In the genomic region with DNA sequence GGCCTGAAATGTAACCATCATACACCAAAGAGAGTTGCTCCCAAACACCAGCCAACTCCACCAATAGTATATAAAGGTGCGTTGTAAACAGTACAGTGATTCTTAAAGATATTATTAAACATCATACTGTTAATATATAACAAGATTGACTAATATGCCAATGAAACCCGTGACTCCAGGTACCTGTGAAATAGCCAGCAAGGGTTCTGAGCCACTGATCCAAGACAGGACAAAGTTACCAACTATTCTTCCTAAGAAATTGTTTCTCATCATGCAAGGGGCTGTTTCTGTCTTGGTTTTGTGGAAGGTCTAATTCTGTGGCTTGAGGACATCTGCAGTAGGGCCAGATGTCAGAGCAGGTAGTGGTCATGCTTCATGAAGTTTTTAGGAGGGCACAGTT, we compare ENCODE assay signal across 21 cellular contexts. TPM values are rescaled to one million over a fixed set of nuclear protein-coding genes. Genes with fewer than 3 reads are reported as not detected.
DNase-seq lines count a peak whose midpoint lies in the region; ATAC-seq and TF ChIP-seq lines count a peak whose summit lies in the region.
"Had no signal": no experiment of that assay in that cellular context is flagged by ENCODE, and none has a peak within 500 bp of the region (broad histone marks: within the 10 kb centered on the region; RNA-seq: fewer than 3 reads in every experiment).

No MANE protein-coding gene starts in this region.

- H3K27me3 ChIP-seq in heart right ventricle (peaks cover 0 to 22% (median 0%) of the 10 kb centered on the region in 7 donors), gastroesophageal sphincter (no peaks in the 10 kb centered on the region), psoas muscle (ENCODE audit: insufficient read depth in 3 of 3, low read length in 2 of 3) (no peaks in the 10 kb centered on the region), thoracic aorta (replicated peaks; ENCODE audit: insufficient read depth) (no peaks in the 10 kb centered on the region)

- WGBS in heart right ventricle, 2 donors: 95 to 96% methylated on average over 2 of the region's 2 CpGs
- 85 to 100% methylated on average over 2 of the region's 2 CpGs for WGBS in gastroesophageal sphincter (ENCODE audit: low coverage in 1 of 2), 2 donors
- 65 to 100% (median 78%) methylated on average over 2 of the region's 2 CpGs for WGBS in psoas muscle, 3 donors

- no peaks in the 10 kb centered on the region for H3K36me3 Mint-ChIP-seq in activated T-helper 17 cell treated with anti-CD3 and anti-CD28 coated beads, Interleukin-2, amount 50 U/mL, for 72 hours (ENCODE audit: low read depth)
- H3K36me3 Mint-ChIP-seq: IgD-negative memory B cell had no signal

- intact Hi-C loops in heart right ventricle (cut with DNase I) (no loop called here), Right ventricle myocardium inferior (cut with DNase I) (no loop called here), psoas muscle (cut with DNase I) (no loop called here)

- H3K4me3 ChIP-seq in heart right ventricle: no peak overlapping the region
- no peak overlapping the region for H3K4me3 ChIP-seq in gastroesophageal sphincter
- H3K4me3 ChIP-seq in psoas muscle: peak overlapping the region; percentile 56
- H3K4me3 ChIP-seq in thoracic aorta: no peak overlapping the region
- H3K4me3 ChIP-seq: BLaER1, GM12878 had no signal

- DNase-seq in heart right ventricle (no peak), Right ventricle myocardium inferior (ENCODE audit: missing footprints) (no peak), psoas muscle (no peak), thoracic aorta (ENCODE audit: low spot score) (no peak), NCI-H1436 (lab: John Stamatoyannopoulos, UW) (no peak), 8988T (no peak)
- DNase-seq: DND-41; H7; Kasumi-1; MM.1S; NCI-H1105; NCI-H187 treated with DMSO at 0.1 percent for 48 hours; NCI-H446; NCI-H69; NK-92 treated with Interleukin-12 subunit alpha and Interleukin-12 subunit beta, amount 100 ng/mL, for 24 hours had no signal

- H3K27ac Mint-ChIP-seq in activated T-helper 17 cell treated with anti-CD3 and anti-CD28 coated beads, Interleukin-2, amount 50 U/mL, for 72 hours: no peak overlapping the region

- peaks cover 30% of the 10 kb centered on the region for H3K4me1 Mint-ChIP-seq in activated T-helper 17 cell treated with anti-CD3 and anti-CD28 coated beads, Interleukin-2, amount 50 U/mL, for 72 hours

- ATAC-seq in heart right ventricle (no peak), Right ventricle myocardium inferior (no peak), gastroesophageal sphincter (no peak), psoas muscle (no peak), thoracic aorta (ENCODE audit: insufficient number of reproducible peaks, low FRiP score, low read depth) (no peak)
- ATAC-seq in activated T-helper 17 cell treated with anti-CD3 and anti-CD28 coated beads, Interleukin-2, amount 50 U/mL, for 72 hours (replicated peaks): no peak
- ATAC-seq: GM12878 had no signal

- H3K4me1 ChIP-seq in heart right ventricle: peaks cover 2 to 87% (median 48%) of the 10 kb centered on the region in 9 donors
- peaks cover 3 to 71% (median 20%) of the 10 kb centered on the region in 3 donors for H3K4me1 ChIP-seq in gastroesophageal sphincter
- peaks cover 30% of the 10 kb centered on the region for H3K4me1 ChIP-seq in psoas muscle
- H3K4me1 ChIP-seq in thoracic aorta (ENCODE audit: control insufficient read depth in 1 of 2, low read depth in 2 of 2): peaks cover 40 to 81% of the 10 kb centered on the region in 2 donors

- TF ChIP-seq CTCF in heart right ventricle (IDR thresholded peaks at IDR 0.05) (no peak), gastroesophageal sphincter (IDR thresholded peaks at IDR 0.05) (no peak), psoas muscle (IDR thresholded peaks at IDR 0.05) (no peak), thoracic aorta (IDR thresholded peaks at IDR 0.05) (no peak)

- TF ChIP-seq POLR2A in gastroesophageal sphincter (IDR thresholded peaks at IDR 0.05): no peak

- no peaks in the 10 kb centered on the region for H3K9me3 Mint-ChIP-seq in activated T-helper 17 cell treated with anti-CD3 and anti-CD28 coated beads, Interleukin-2, amount 50 U/mL, for 72 hours
- H3K9me3 Mint-ChIP-seq: IgD-negative memory B cell had no signal

- no peak overlapping the region for H3K4me3 Mint-ChIP-seq in activated T-helper 17 cell treated with anti-CD3 and anti-CD28 coated beads, Interleukin-2, amount 50 U/mL, for 72 hours

- H3K27me3 Mint-ChIP-seq in activated T-helper 17 cell treated with anti-CD3 and anti-CD28 coated beads, Interleukin-2, amount 50 U/mL, for 72 hours: no peaks in the 10 kb centered on the region

- H3K36me3 ChIP-seq in heart right ventricle: no peaks in the 10 kb centered on the region
- H3K36me3 ChIP-seq in gastroesophageal sphincter: no peaks in the 10 kb centered on the region
- peaks cover 0 to 23% of the 10 kb centered on the region in 2 donors for H3K36me3 ChIP-seq in psoas muscle (ENCODE audit: insufficient read depth in 1 of 2, low read depth in 1 of 2)
- no peaks in the 10 kb centered on the region for H3K36me3 ChIP-seq in thoracic aorta
- H3K36me3 ChIP-seq: BLaER1 had no signal

- no peaks in the 10 kb centered on the region for H3K9me3 ChIP-seq in heart right ventricle
- no peaks in the 10 kb centered on the region for H3K9me3 ChIP-seq in gastroesophageal sphincter
- H3K9me3 ChIP-seq in psoas muscle: no peaks in the 10 kb centered on the region
- no peaks in the 10 kb centered on the region for H3K9me3 ChIP-seq in thoracic aorta
- H3K9me3 ChIP-seq: BLaER1 had no signal

- TF ChIP-seq EP300 in gastroesophageal sphincter (IDR thresholded peaks at IDR 0.05): no peak

- H3K27ac ChIP-seq in heart right ventricle (peak overlapping the region; percentile 3 to 92 (median 78)), gastroesophageal sphincter (peak overlapping the region; percentile 92 to 96 (median 94)), psoas muscle (peak overlapping the region; percentile 95), thoracic aorta (peak overlapping the region; percentile 79 to 82)
- H3K27ac ChIP-seq: BLaER1, HL-60 had no signal

RNA-seq across cellular contexts. Expression of a gene that starts 47.2 kb away (rescaled TPM):
- total RNA-seq in heart right ventricle (1,000 to 10,000 TPM in 8 of 10 donors, 100 to 1,000 TPM in 2; 367 to 3,919 (median 2,586) TPM), Right ventricle myocardium inferior (1,876 TPM), gastroesophageal sphincter (1,000 to 10,000 TPM; 2,495 to 4,363 (median 3,004) TPM), psoas muscle (1,000 to 10,000 TPM; 6,074 to 8,382 (median 6,962) TPM), thoracic aorta (1,000 to 10,000 TPM; 1,134 to 3,147 TPM)
- polyA plus RNA-seq in heart right ventricle (1,000 to 10,000 TPM in 1 of 2 donors, 100 to 1,000 TPM in 1; 480 to 3,681 TPM), psoas muscle (1,000 to 10,000 TPM in 2 of 3 donors, 100 to 1,000 TPM in 1; 325 to 4,774 (median 2,961) TPM)
- total RNA-seq in activated T-helper 17 cell treated with anti-CD3 and anti-CD28 coated beads, Interleukin-2, amount 50 U/mL, for 72 hours: 10 to 100 TPM; 19.0 to 27.5 TPM

RNA-seq across cellular contexts. Expression of a gene that starts 56.7 kb away (rescaled TPM):
- total RNA-seq in heart right ventricle (10 to 100 TPM; 11.6 to 16.2 (median 14.5) TPM), Right ventricle myocardium inferior (13.5 TPM), gastroesophageal sphincter (10 to 100 TPM; 17.1 to 30.5 (median 23.0) TPM), psoas muscle (10 to 100 TPM in 3 of 4 donors, 1 to 10 TPM in 1; 7.6 to 14.8 (median 10.6) TPM), thoracic aorta (10 to 100 TPM; 41.6 to 44.5 TPM)
- polyA plus RNA-seq in heart right ventricle (10 to 100 TPM in 1 of 2 donors, 1 to 10 TPM in 1; 8.1 to 12.5 TPM), psoas muscle (1 to 10 TPM; 4.6 to 8.0 (median 6.2) TPM)
- 10 to 100 TPM; 13.6 to 18.3 TPM for total RNA-seq in activated T-helper 17 cell treated with anti-CD3 and anti-CD28 coated beads, Interleukin-2, amount 50 U/mL, for 72 hours

Comparison
In these comparisons a context has a peak if more than half of its experiments do, and no peak if none do; other contexts are left out.
1. RNA of a gene that starts 47.2 kb away (total RNA-seq): 6,074 to 8,382 TPM in psoas muscle, 1,134 to 3,147 TPM in thoracic aorta, 2,495 to 4,363 TPM in gastroesophageal sphincter, 367 to 3,919 TPM in heart right ventricle and 1,876 TPM in Right ventricle myocardium inferior (single experiment); 19.0 to 27.5 TPM in activated T-helper 17 cell treated with anti-CD3 and anti-CD28 coated beads, Interleukin-2, amount 50 U/mL, for 72 hours; every median in the first group is over 10 times any median in the second.
2. Peak in every context shown above with its lines, with median percentiles within 50 percentile points of each other: H3K27ac ChIP-seq.